Comparison of ENCODE assay signal across 1 cellular context in genomic region chr19:14530005-14530348, GRCh38.
TF ChIP-seq lines count a peak whose summit lies in the region.

No MANE protein-coding gene starts in this region.

TF ChIP-seq in HepG2, 621 proteins besides CTCF, POLR2A, EP300 and RAD21 (continues in another document):
- TF ChIP-seq ZBTB3 (CRISPR knock-in tag; IDR thresholded peaks at IDR 0.05; ENCODE audit: borderline replicate concordance, low read depth) (no peak), CCAR2 (optimal IDR thresholded peaks at IDR 0.05; ENCODE audit: low read depth, low read length) (no peak), NCOR1 (IDR thresholded peaks at IDR 0.05; ENCODE audit: borderline replicate concordance, low read length) (no peak), ZNF30 (CRISPR knock-in tag; IDR thresholded peaks at IDR 0.05) (no peak), TOE1 (CRISPR knock-in tag; IDR thresholded peaks at IDR 0.05) (no peak), ZNF691 (CRISPR knock-in tag; IDR thresholded peaks at IDR 0.05; ENCODE audit: borderline replicate concordance, low read depth) (no peak), CAMTA2 (CRISPR knock-in tag; IDR thresholded peaks at IDR 0.05; ENCODE audit: borderline replicate concordance) (no peak), RAD51 (IDR thresholded peaks at IDR 0.05; ENCODE audit: borderline replicate concordance) (no peak), SRY (CRISPR knock-in tag; IDR thresholded peaks at IDR 0.05) (no peak), ZBTB14 (CRISPR knock-in tag; IDR thresholded peaks at IDR 0.05) (no peak), TSC22D2 (CRISPR knock-in tag; IDR thresholded peaks at IDR 0.05; ENCODE audit: borderline replicate concordance) (0 out of 2 replicates have a peak, but pooled peaks have one; percentile 4), PRDM4 (CRISPR knock-in tag; IDR thresholded peaks at IDR 0.05; ENCODE audit: borderline replicate concordance) (no peak), SALL1 (CRISPR knock-in tag; IDR thresholded peaks at IDR 0.05) (no peak), NFKBIZ (CRISPR knock-in tag; IDR thresholded peaks at IDR 0.05) (no peak; the same call in 1 of the 2 replicates), ZNF740 (CRISPR knock-in tag; IDR thresholded peaks at IDR 0.05) (no peak), JARID2 (CRISPR knock-in tag; IDR thresholded peaks at IDR 0.05; ENCODE audit: insufficient replicate concordance) (no peak), MTA1 (CRISPR knock-in tag; IDR thresholded peaks at IDR 0.05; ENCODE audit: borderline replicate concordance) (peak; percentile 68; the same call in 1 of the 2 replicates), IRF1 (CRISPR knock-in tag; IDR thresholded peaks at IDR 0.05; ENCODE audit: low read depth) (no peak), POLR2G (IDR thresholded peaks at IDR 0.05; ENCODE audit: low read depth, low read length) (no peak), KDM3A (CRISPR knock-in tag; IDR thresholded peaks at IDR 0.05; ENCODE audit: low read depth) (no peak), NR0B2 (CRISPR knock-in tag; IDR thresholded peaks at IDR 0.05) (no peak), MXD4 (CRISPR knock-in tag; IDR thresholded peaks at IDR 0.05) (no peak), RELA (CRISPR knock-in tag; IDR thresholded peaks at IDR 0.05) (no peak), CCDC6 (CRISPR knock-in tag; IDR thresholded peaks at IDR 0.05) (0 out of 2 replicates have a peak, but pooled peaks have one; percentile 24), HNRNPLL (IDR thresholded peaks at IDR 0.05; ENCODE audit: low read depth, low read length, poor library complexity, severe bottlenecking) (peak; percentile 98), SMAD1 (CRISPR knock-in tag; IDR thresholded peaks at IDR 0.05; ENCODE audit: borderline replicate concordance, low read depth) (no peak), NFATC3 (CRISPR knock-in tag; IDR thresholded peaks at IDR 0.05) (no peak), GATA4 (IDR thresholded peaks at IDR 0.05; ENCODE audit: borderline replicate concordance, low read depth) (no peak), NFE2 (CRISPR knock-in tag; IDR thresholded peaks at IDR 0.05) (no peak), NCOA1 (CRISPR knock-in tag; IDR thresholded peaks at IDR 0.05) (0 out of 2 replicates have a peak, but pooled peaks have one; percentile 2), JUNB (CRISPR knock-in tag; IDR thresholded peaks at IDR 0.05; ENCODE audit: borderline replicate concordance) (no peak), PCBP2 (optimal IDR thresholded peaks at IDR 0.05; ENCODE audit: low read depth, low read length, poor library complexity, severe bottlenecking) (no peak), ZMYM2 (CRISPR knock-in tag; IDR thresholded peaks at IDR 0.05) (0 out of 2 replicates have a peak, but pooled peaks have one; percentile 0), RCOR2 (CRISPR knock-in tag; IDR thresholded peaks at IDR 0.05) (no peak), HDAC1 (CRISPR knock-in tag; IDR thresholded peaks at IDR 0.05) (0 out of 2 replicates have a peak, but pooled peaks have one; percentile 1), ZNF790 (CRISPR knock-in tag; IDR thresholded peaks at IDR 0.05; ENCODE audit: borderline replicate concordance) (no peak), ZNF264 (CRISPR knock-in tag; IDR thresholded peaks at IDR 0.05) (no peak), NAIF1 (CRISPR knock-in tag; IDR thresholded peaks at IDR 0.05; ENCODE audit: borderline replicate concordance) (peak; percentile 95), UBTF (CRISPR knock-in tag; IDR thresholded peaks at IDR 0.05) (0 out of 2 replicates have a peak, but pooled peaks have one; percentile 52), SMARCE1 (IDR thresholded peaks at IDR 0.05; ENCODE audit: borderline replicate concordance) (no peak), ZNF687 (CRISPR knock-in tag; IDR thresholded peaks at IDR 0.05) (peak; percentile 2; the same call in 1 of the 2 replicates), ZSCAN9 (CRISPR knock-in tag; IDR thresholded peaks at IDR 0.05; ENCODE audit: borderline replicate concordance) (no peak), ZBTB33 (CRISPR knock-in tag; IDR thresholded peaks at IDR 0.05) (0 out of 2 replicates have a peak, but pooled peaks have one; percentile 14), HNF4A (CRISPR knock-in tag; IDR thresholded peaks at IDR 0.05) (peak; percentile 87), NONO (IDR thresholded peaks at IDR 0.05) (no peak), NONO (CRISPR knock-in tag; conservative IDR thresholded peaks at IDR 0.05) (0 out of 2 replicates have a peak, but pooled peaks have one; percentile 11), ZBTB7B (CRISPR knock-in tag; IDR thresholded peaks at IDR 0.05) (peak; percentile 61; the same call in 1 of the 2 replicates), NFRKB (IDR thresholded peaks at IDR 0.05) (no peak), ZNF251 (CRISPR knock-in tag; IDR thresholded peaks at IDR 0.05) (no peak), ZBTB34 (CRISPR knock-in tag; IDR thresholded peaks at IDR 0.05) (no peak), PBX3 (CRISPR knock-in tag; IDR thresholded peaks at IDR 0.05; ENCODE audit: borderline replicate concordance) (no peak)
